In the genomic region with DNA sequence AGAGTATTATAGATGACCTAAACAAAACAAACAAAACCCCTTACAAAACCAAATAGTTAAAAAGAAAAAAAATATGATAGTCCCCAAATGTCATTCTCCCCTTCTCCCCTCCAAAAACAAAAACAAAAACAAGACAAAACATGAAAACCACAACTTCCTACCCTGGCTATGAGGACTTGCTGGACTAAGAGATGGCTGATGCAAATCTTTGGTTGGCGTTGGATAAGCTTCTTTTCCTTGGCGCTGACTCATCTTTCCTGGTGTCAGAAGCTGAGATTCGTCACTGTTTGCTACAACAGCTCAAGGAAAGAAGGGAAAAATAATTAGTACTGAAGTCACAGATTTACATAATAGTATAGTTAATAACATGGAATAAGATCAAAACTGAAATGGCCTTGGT, we compare ENCODE assay signal across 13 cellular contexts.
DNase-seq lines count a peak whose midpoint lies in the region; ATAC-seq, FAIRE-seq and TF ChIP-seq lines count a peak whose summit lies in the region.
"Had no signal": no experiment of that assay in that cellular context is flagged by ENCODE, and none has a peak within 500 bp of the region (broad histone marks: within the 10 kb centered on the region; RNA-seq: fewer than 3 reads in every experiment).

No MANE protein-coding gene starts in this region.

- H4K20me1 ChIP-seq in keratinocyte (ENCODE audit: control insufficient read depth, extremely low read depth, insufficient read depth, low read length) = no peaks in the 10 kb centered on the region

- H3K4me2 ChIP-seq in keratinocyte (ENCODE audit: control insufficient read depth, extremely low read depth, insufficient read depth, low read depth, low read length) = peak overlapping the region; percentile 44

- dilution Hi-C loops in keratinocyte (cut with MboI; ENCODE audit: extremely low pct_ligation_motif_present, low sequenced_read_pairs) = no loop called here

- peak overlapping the region; percentile 69 for H3K27ac ChIP-seq in keratinocyte (ENCODE audit: control insufficient read depth, insufficient read depth, low read length)
- H3K27ac ChIP-seq: pancreas, thoracic aorta had no signal

- peak; percentile 92 for FAIRE-seq in keratinocyte (lab: Jason Lieb, UNC)
- FAIRE-seq: endometrium had no signal

- intact Hi-C loops in activated T-helper 1 cell treated with anti-CD3 and anti-CD28 coated beads, Interleukin-12 subunit alpha, Interleukin-12 subunit beta, Interleukin-2, Interleukin-4 antibody, amounts not matched to agents 30 ng/mL and 10 ng/mL and 1 ng/mL, durations not matched to agents 14 hours and 24 hours and 36 hours (cut with micrococcal nuclease) = loop anchor here (10.0 kb wide), 1 partner anchor 266 kb away; no protein-coding TSS in a partner anchor

- H3K27me3 Mint-ChIP-seq in immature natural killer cell (ENCODE audit: low read depth in 3 of 3) = no peaks in the 10 kb centered on the region
- H3K27me3 Mint-ChIP-seq in activated T-helper 1 cell treated with anti-CD3 and anti-CD28 coated beads, Interleukin-12 subunit alpha, Interleukin-12 subunit beta, Interleukin-2, Interleukin-4 antibody, amounts not matched to agents 30 ng/mL and 10 ng/mL and 1 ng/mL, durations not matched to agents 14 hours and 24 hours and 36 hours (ENCODE audit: insufficient read depth) = no peaks in the 10 kb centered on the region
- H3K27me3 Mint-ChIP-seq: CD8-positive, alpha-beta memory T cell had no signal

- H3K9me3 Mint-ChIP-seq in immature natural killer cell = no peaks in the 10 kb centered on the region
- no peaks in the 10 kb centered on the region for H3K9me3 Mint-ChIP-seq in activated T-helper 1 cell treated with anti-CD3 and anti-CD28 coated beads, Interleukin-12 subunit alpha, Interleukin-12 subunit beta, Interleukin-2, Interleukin-4 antibody, amounts not matched to agents 30 ng/mL and 10 ng/mL and 1 ng/mL, durations not matched to agents 14 hours and 24 hours and 36 hours
- H3K9me3 Mint-ChIP-seq: CD8-positive, alpha-beta memory T cell had no signal

- H2AFZ ChIP-seq in keratinocyte (ENCODE audit: control insufficient read depth, low read length) = no peak overlapping the region

- no peaks in the 10 kb centered on the region for H3K27me3 ChIP-seq in keratinocyte (ENCODE audit: control insufficient read depth, extremely low read depth, insufficient read depth, low read length)
- H3K27me3 ChIP-seq: pancreas had no signal

- no peaks in the 10 kb centered on the region for H3K9me1 ChIP-seq in keratinocyte (ENCODE audit: control insufficient read depth, extremely low read depth, insufficient read depth, low read length)

- peaks cover 22% of the 10 kb centered on the region for H3K4me1 ChIP-seq in keratinocyte (ENCODE audit: control insufficient read depth, extremely low read depth, insufficient read depth, low read length)
- H3K4me1 ChIP-seq: pancreas had no signal

- peaks cover 0 to 2% of the 10 kb centered on the region in 2 experiments for H3K36me3 ChIP-seq in keratinocyte (ENCODE audit: control insufficient read depth in 2 of 2, extremely low read depth in 1 of 2, insufficient read depth in 2 of 2, low read length in 2 of 2)
- H3K36me3 ChIP-seq: pancreas, thoracic aorta had no signal

- peak; percentile 87 for DNase-seq in AG10803 (ENCODE audit: low read depth)
- DNase-seq in HS-27A (ENCODE audit: low read depth) = peak; percentile 68
- DNase-seq in astrocyte of the hippocampus (ENCODE audit: low read depth, low spot score) = peak; percentile 82
- peak; percentile 55 for DNase-seq in keratinocyte (ENCODE audit: low read depth, low spot score)
- DNase-seq in NCI-H510A treated with DMSO at 0.1 percent for 48 hours (lab: John Stamatoyannopoulos, UW) = no peak
- DNase-seq in immature natural killer cell = no peak
- no peak for DNase-seq in activated T-helper 1 cell treated with anti-CD3 and anti-CD28 coated beads, Interleukin-12 subunit alpha, Interleukin-12 subunit beta, Interleukin-2, Interleukin-4 antibody, amounts not matched to agents 30 ng/mL and 10 ng/mL and 1 ng/mL, durations not matched to agents 14 hours and 24 hours and 36 hours (ENCODE audit: low spot score)
- DNase-seq: CD8-positive, alpha-beta memory T cell; NCI-H1092 treated with DMSO at 0.1 percent for 48 hours; pancreas had no signal

- H3K9ac ChIP-seq in keratinocyte (ENCODE audit: control insufficient read depth, extremely low read depth, insufficient read depth, low read length) = no peak overlapping the region

- no peaks in the 10 kb centered on the region for H3K9me3 ChIP-seq in keratinocyte (ENCODE audit: control insufficient read depth, low read depth, low read length)
- H3K9me3 ChIP-seq: thoracic aorta had no signal

- H3K4me3 Mint-ChIP-seq in immature natural killer cell = no peak overlapping the region
- no peak overlapping the region for H3K4me3 Mint-ChIP-seq in activated T-helper 1 cell treated with anti-CD3 and anti-CD28 coated beads, Interleukin-12 subunit alpha, Interleukin-12 subunit beta, Interleukin-2, Interleukin-4 antibody, amounts not matched to agents 30 ng/mL and 10 ng/mL and 1 ng/mL, durations not matched to agents 14 hours and 24 hours and 36 hours
- H3K4me3 Mint-ChIP-seq: CD8-positive, alpha-beta memory T cell had no signal

- peaks cover 6 to 54% of the 10 kb centered on the region in 2 donors for H3K4me1 Mint-ChIP-seq in immature natural killer cell
- H3K4me1 Mint-ChIP-seq in activated T-helper 1 cell treated with anti-CD3 and anti-CD28 coated beads, Interleukin-12 subunit alpha, Interleukin-12 subunit beta, Interleukin-2, Interleukin-4 antibody, amounts not matched to agents 30 ng/mL and 10 ng/mL and 1 ng/mL, durations not matched to agents 14 hours and 24 hours and 36 hours (ENCODE audit: low read depth) = peaks cover 30% of the 10 kb centered on the region

- TF ChIP-seq CTCF in AG10803 (conservative IDR thresholded peaks at IDR 0.05; ENCODE audit: low read length) = no peak
- no peak for TF ChIP-seq CTCF in keratinocyte (optimal IDR thresholded peaks at IDR 0.05 in 1 of 3, IDR thresholded peaks at IDR 0.05 in 1 of 3, conservative IDR thresholded peaks at IDR 0.05 in 1 of 3; ENCODE audit: extremely low read depth in 1 of 3, insufficient read depth in 2 of 3, low read length in 3 of 3)

- ATAC-seq in HG03159 (IDR thresholded peaks at IDR 0.05; ENCODE audit: unreplicated experiment) = no peak

- H3K4me3 ChIP-seq in AG10803 (ENCODE audit: low read length) (no peak overlapping the region), keratinocyte (ENCODE audit: control insufficient read depth in 2 of 3, extremely low read depth in 1 of 3, insufficient read depth in 2 of 3, low read depth in 1 of 3, low read length in 3 of 3) (no peak overlapping the region)
- H3K4me3 ChIP-seq: pancreas, thoracic aorta had no signal

- H3K79me2 ChIP-seq in keratinocyte (ENCODE audit: control insufficient read depth, insufficient read depth, low read length) = peaks cover 3% of the 10 kb centered on the region

- peak overlapping the region in 2 of 6 donors; percentile 58 to 59 for H3K27ac Mint-ChIP-seq in immature natural killer cell
- H3K27ac Mint-ChIP-seq in activated T-helper 1 cell treated with anti-CD3 and anti-CD28 coated beads, Interleukin-12 subunit alpha, Interleukin-12 subunit beta, Interleukin-2, Interleukin-4 antibody, amounts not matched to agents 30 ng/mL and 10 ng/mL and 1 ng/mL, durations not matched to agents 14 hours and 24 hours and 36 hours = no peak overlapping the region

- H3K36me3 Mint-ChIP-seq in immature natural killer cell = peaks cover 4 to 15% (median 6%) of the 10 kb centered on the region in 3 donors
- H3K36me3 Mint-ChIP-seq in activated T-helper 1 cell treated with anti-CD3 and anti-CD28 coated beads, Interleukin-12 subunit alpha, Interleukin-12 subunit beta, Interleukin-2, Interleukin-4 antibody, amounts not matched to agents 30 ng/mL and 10 ng/mL and 1 ng/mL, durations not matched to agents 14 hours and 24 hours and 36 hours (ENCODE audit: low read depth) = peaks cover 17% of the 10 kb centered on the region

Comparison
In these comparisons a context has a peak if more than half of its experiments do, and no peak if none do; other contexts are left out.
1. DNase-seq: peak in AG10803 (single experiment), HS-27A (single experiment), astrocyte of the hippocampus (single experiment) and keratinocyte (single experiment); none in NCI-H510A treated with DMSO at 0.1 percent for 48 hours (single experiment), immature natural killer cell (0 of 3) and activated T-helper 1 cell treated with anti-CD3 and anti-CD28 coated beads, Interleukin-12 subunit alpha, Interleukin-12 subunit beta, Interleukin-2, Interleukin-4 antibody, amounts not matched to agents 30 ng/mL and 10 ng/mL and 1 ng/mL, durations not matched to agents 14 hours and 24 hours and 36 hours (single experiment).